In genomic region chr9:133714606-133715294, GRCh38 we compare ENCODE assay signal across 11 cellular contexts. TPM values are rescaled to one million over a fixed set of nuclear protein-coding genes. Genes with fewer than 3 reads are reported as not detected.
DNase-seq lines count a peak whose midpoint lies in the region; ATAC-seq and TF ChIP-seq lines count a peak whose summit lies in the region.
"Had no signal": no experiment of that assay in that cellular context is flagged by ENCODE, and none has a peak within 500 bp of the region (broad histone marks: within the 10 kb centered on the region; RNA-seq: fewer than 3 reads in every experiment).

No MANE protein-coding gene starts in this region.

- no peak overlapping the region for H3K4me3 Mint-ChIP-seq in stimulated activated naive B cell treated with anti-CD40 and anti-IgM and Interleukin-4, amounts not matched to agents 10 μg/mL and 1 μg/mL and 100 μg/mL, for 72 hours
- H3K4me3 Mint-ChIP-seq: memory B cell had no signal

- intact Hi-C loops in body of pancreas (cut with DNase I) = no loop called here
- intact Hi-C loops in left lung (cut with DNase I) = loop anchor here in 1 of 2 donors (10.0 kb wide), 1 partner anchor 180 kb away; the partner anchor contains the start of gene ADAMTSL2
- intact Hi-C loops in stomach (cut with DNase I; ENCODE audit: low total_unique reads) = no loop called here

- peak; percentile 23 for ATAC-seq in body of pancreas
- ATAC-seq in left lung = peak; percentile 8
- no peak for ATAC-seq in stimulated activated naive B cell treated with anti-CD40 and anti-IgM and Interleukin-4, amounts not matched to agents 10 μg/mL and 1 μg/mL and 100 μg/mL, for 72 hours (replicated peaks)
- no peak for ATAC-seq in GM19455 (IDR thresholded peaks at IDR 0.05; ENCODE audit: unreplicated experiment)

- H3K4me3 ChIP-seq in body of pancreas (no peak overlapping the region), left lung (no peak overlapping the region), skeletal muscle tissue (ENCODE audit: low read length in 3 of 3) (no peak overlapping the region), stomach (no peak overlapping the region)
- H3K4me3 ChIP-seq: tibial artery had no signal

- H3K36me3 ChIP-seq in body of pancreas (replicated peaks in 1 of 2; ENCODE audit: insufficient read depth in 1 of 2, low read depth in 2 of 2) (no peaks in the 10 kb centered on the region), left lung (no peaks in the 10 kb centered on the region), skeletal muscle tissue (ENCODE audit: control insufficient read depth in 3 of 3, insufficient read depth in 3 of 3, low read length in 3 of 3) (no peaks in the 10 kb centered on the region), stomach (no peaks in the 10 kb centered on the region)
- H3K36me3 ChIP-seq: tibial artery had no signal

- H3K36me3 Mint-ChIP-seq in stimulated activated naive B cell treated with anti-CD40 and anti-IgM and Interleukin-4, amounts not matched to agents 10 μg/mL and 1 μg/mL and 100 μg/mL, for 72 hours = peaks cover 4% of the 10 kb centered on the region in 2 donors

- H3K4me1 Mint-ChIP-seq in stimulated activated naive B cell treated with anti-CD40 and anti-IgM and Interleukin-4, amounts not matched to agents 10 μg/mL and 1 μg/mL and 100 μg/mL, for 72 hours = peaks cover 5 to 6% of the 10 kb centered on the region in 2 donors

- H3K27ac Mint-ChIP-seq in stimulated activated naive B cell treated with anti-CD40 and anti-IgM and Interleukin-4, amounts not matched to agents 10 μg/mL and 1 μg/mL and 100 μg/mL, for 72 hours = no peak overlapping the region
- H3K27ac Mint-ChIP-seq: memory B cell had no signal

- H3K27me3 Mint-ChIP-seq in stimulated activated naive B cell treated with anti-CD40 and anti-IgM and Interleukin-4, amounts not matched to agents 10 μg/mL and 1 μg/mL and 100 μg/mL, for 72 hours = peaks cover 36 to 55% of the 10 kb centered on the region in 2 donors

- TF ChIP-seq CTCF in body of pancreas (IDR thresholded peaks at IDR 0.05) = no peak
- no peak for TF ChIP-seq CTCF in left lung (IDR thresholded peaks at IDR 0.05)
- no peak for TF ChIP-seq CTCF in stomach (IDR thresholded peaks at IDR 0.05)

- H3K27me3 ChIP-seq in body of pancreas (no peaks in the 10 kb centered on the region), left lung (no peaks in the 10 kb centered on the region), skeletal muscle tissue (ENCODE audit: control insufficient read depth in 3 of 3, insufficient read depth in 3 of 3, low read length in 3 of 3) (peaks cover 19 to 43% (median 37%) of the 10 kb centered on the region in 3 donors), stomach (peaks cover 0 to 6% (median 0%) of the 10 kb centered on the region in 3 donors)

- WGBS in body of pancreas, 2 donors = 75 to 90% methylated on average over 11 to 15 of the region's 15 CpGs
- WGBS in stomach, 5 donors = 76 to 91% (median 81%) methylated on average over 15 of the region's 15 CpGs

- DNase-seq in M059J (ENCODE audit: low read depth) (peak; percentile 92), body of pancreas (peak in 2 of 4 donors; percentile 51 to 57), left lung (peak; percentile 34 to 77), stomach (no peak)
- no peak for DNase-seq in stimulated activated naive B cell treated with anti-CD40 and anti-IgM and Interleukin-4, amounts not matched to agents 10 μg/mL and 1 μg/mL and 100 μg/mL, for 72 hours
- DNase-seq: activated gamma-delta T cell treated with Interleukin-2 at 50 U/mL for 16 hours had no signal

- H3K27ac ChIP-seq in body of pancreas = peak overlapping the region in 2 of 4 donors; percentile 20 to 24
- peak overlapping the region; percentile 33 to 44 for H3K27ac ChIP-seq in left lung
- peak overlapping the region; percentile 56 for H3K27ac ChIP-seq in skeletal muscle tissue (ENCODE audit: low read depth, low read length)
- H3K27ac ChIP-seq in stomach = peak overlapping the region in 2 of 5 donors; percentile 8 to 35
- H3K27ac ChIP-seq: tibial artery, VCaP had no signal

- no peak for TF ChIP-seq EP300 in stomach (IDR thresholded peaks at IDR 0.05)

- H3K4me1 ChIP-seq in body of pancreas (no peaks in the 10 kb centered on the region), left lung (peaks cover 6 to 14% of the 10 kb centered on the region in 2 donors), skeletal muscle tissue (ENCODE audit: control insufficient read depth in 3 of 3, insufficient read depth in 3 of 3, low read length in 3 of 3) (peaks cover 6 to 24% (median 15%) of the 10 kb centered on the region in 3 donors), stomach (peaks cover 0 to 7% (median 2%) of the 10 kb centered on the region in 4 donors)
- H3K4me1 ChIP-seq: tibial artery had no signal

- TF ChIP-seq POLR2A in body of pancreas (IDR thresholded peaks at IDR 0.05) = no peak
- no peak for TF ChIP-seq POLR2A in stomach (IDR thresholded peaks at IDR 0.05)

- H3K9ac ChIP-seq in skeletal muscle tissue (ENCODE audit: low read depth in 1 of 3, low read length in 3 of 3) = no peak overlapping the region

- peaks cover 0 to 3% of the 10 kb centered on the region in 2 donors for H3K9me3 Mint-ChIP-seq in stimulated activated naive B cell treated with anti-CD40 and anti-IgM and Interleukin-4, amounts not matched to agents 10 μg/mL and 1 μg/mL and 100 μg/mL, for 72 hours
- H3K9me3 Mint-ChIP-seq: memory B cell had no signal

- no peaks in the 10 kb centered on the region for H3K9me3 ChIP-seq in body of pancreas
- no peaks in the 10 kb centered on the region for H3K9me3 ChIP-seq in left lung
- no peaks in the 10 kb centered on the region for H3K9me3 ChIP-seq in skeletal muscle tissue (ENCODE audit: control insufficient read depth in 3 of 3, low read length in 3 of 3)
- H3K9me3 ChIP-seq in stomach = no peaks in the 10 kb centered on the region
- H3K9me3 ChIP-seq: tibial artery had no signal

RNA-seq across cellular contexts. Expression of gene SARDH, which starts 23.4 kb away (rescaled TPM):
- total RNA-seq in M059J (2014; rRNA removed; shearing (Covaris generic)) = 1.3 and 1.4 TPM in 2 replicates
- 10 to 100 TPM; 20.2 to 61.0 TPM for total RNA-seq in body of pancreas
- total RNA-seq in left lung = 1 to 10 TPM; 3.9 to 5.9 TPM
- 5.7 TPM for total RNA-seq in skeletal muscle tissue
- total RNA-seq in stomach = 10 to 100 TPM in 1 of 5 donors, 1 to 10 TPM in 3, not detected in 1; 2.3 to 15.2 (median 3.9) TPM
- polyA plus RNA-seq in stomach = 1 to 10 TPM in 1 of 3 donors, under 1 TPM in 2; 0.76 to 2.6 (median 0.93) TPM

Comparison
In these comparisons a context has a peak if more than half of its experiments do, and no peak if none do; other contexts are left out.
1. DNase-seq: peak in M059J (single experiment) and left lung (2 of 2); none in stimulated activated naive B cell treated with anti-CD40 and anti-IgM and Interleukin-4, amounts not matched to agents 10 μg/mL and 1 μg/mL and 100 μg/mL, for 72 hours (single experiment) and stomach (single experiment).
2. ATAC-seq: peak in body of pancreas (single experiment) and left lung (single experiment); none in stimulated activated naive B cell treated with anti-CD40 and anti-IgM and Interleukin-4, amounts not matched to agents 10 μg/mL and 1 μg/mL and 100 μg/mL, for 72 hours (0 of 2) and GM19455 (single experiment).